10 cellular contexts compared by ENCODE assay signal in the genomic region with DNA sequence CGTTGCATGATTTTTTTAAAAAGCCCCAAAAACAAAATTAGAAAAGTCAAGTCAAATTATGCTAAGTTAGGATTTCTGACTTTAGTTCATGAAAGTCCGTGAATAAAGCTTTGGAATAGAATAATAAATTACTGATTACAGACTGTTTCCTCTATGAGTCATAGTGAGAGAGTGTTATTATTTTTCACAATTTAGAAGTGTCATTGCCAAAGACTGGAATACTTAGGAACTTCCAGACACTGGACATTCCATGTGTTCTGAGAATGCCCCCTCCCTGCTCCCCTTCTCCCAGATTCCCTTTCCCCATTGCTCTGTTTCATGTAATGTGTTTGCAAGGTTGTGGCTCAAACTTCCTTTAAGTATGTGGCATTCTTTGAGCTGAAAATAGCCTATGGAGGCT.
A peak's percentile ranks its signal among the peaks of the same experiment; 100 is the strongest.
DNase-seq lines count a peak whose midpoint lies in the region; ATAC-seq, FAIRE-seq and TF ChIP-seq lines count a peak whose summit lies in the region.
"Had no signal": no experiment of that assay in that cellular context is flagged by ENCODE, and none has a peak within 500 bp of the region (broad histone marks: within the 10 kb centered on the region; RNA-seq: fewer than 3 reads in every experiment).

No MANE protein-coding gene starts in this region.

- no peaks in the 10 kb centered on the region for H4K20me1 ChIP-seq in HCT116 (ENCODE audit: insufficient read depth)
- H4K20me1 ChIP-seq in GM12878 (ENCODE audit: control insufficient read depth, insufficient read depth), result no peaks in the 10 kb centered on the region

- ATAC-seq in HCT116 (no peak), GM12878 (peak; percentile 10; the same call in 2 of the 3 replicates)

- peak in 1 of 2 experiments; percentile 16; a peak in 1 of 4 replicates for TF ChIP-seq EP300 in GM12878 (IDR thresholded peaks at IDR 0.05; ENCODE audit: borderline replicate concordance in 1 of 2, control insufficient read depth in 1 of 2, low read depth in 2 of 2, low read length in 2 of 2)

- TF ChIP-seq POLR2A in HCT116 (IDR thresholded peaks at IDR 0.05; ENCODE audit: borderline replicate concordance, extremely low read depth, insufficient read depth, insufficient read length) (no peak), GM12878 (IDR thresholded peaks at IDR 0.05; ENCODE audit: low read depth, low read length) (no peak)

- H3K79me2 ChIP-seq in HCT116 (ENCODE audit: insufficient read depth, low read length) (no peaks in the 10 kb centered on the region), GM12878 (ENCODE audit: control insufficient read depth, insufficient read depth, low read length) (no peaks in the 10 kb centered on the region)

- 3% methylated on average over 2 of the region's 2 CpGs for WGBS in GM12878 (ENCODE audit: insufficient coverage, insufficient replicate concordance, low lambda C conversion rate, missing lambda C conversion rate)

- in situ Hi-C loops in GM12878 (cut with MboI), result no loop called here

- TF ChIP-seq CTCF in HCT116 (IDR thresholded peaks at IDR 0.05 in 2 of 3, conservative IDR thresholded peaks at IDR 0.05 in 1 of 3; ENCODE audit: borderline replicate concordance in 1 of 3, insufficient read depth in 1 of 3, low read depth in 2 of 3, low read length in 2 of 3), result no peak
- TF ChIP-seq CTCF in GM12878 (IDR thresholded peaks at IDR 0.05 in 2 of 3, conservative IDR thresholded peaks at IDR 0.05 in 1 of 3; ENCODE audit: control insufficient read depth in 2 of 3, extremely low read depth in 1 of 3, insufficient read depth in 1 of 3, low read depth in 3 of 3, low read length in 3 of 3), result no peak
- TF ChIP-seq CTCF in right atrium auricular region (IDR thresholded peaks at IDR 0.05), result no peak

- CTCF ChIA-PET in HCT116 (lab: Charles Lee) (interaction anchor here (0.9 kb wide), 1 partner anchor 9 kb away, joined by 4 read pairs; no protein-coding TSS in a partner anchor), GM12878 (lab: Yijun Ruan, JAX) (interaction anchor here (0.5 to 8.9 kb wide), 22 partner anchors 8 to 368 kb away, joined by 3 to 83 read pairs (median 4); a partner anchor contains a TSS)

- POLR2A ChIA-PET in HCT116 (lab: Charles Lee), result no interaction called here
- POLR2A ChIA-PET in GM12878 (lab: Charles Lee), result interaction anchor here (1.0 to 5.1 kb wide), 11 partner anchors 9 to 69 kb away, joined by 3 to 30 read pairs (median 4); no protein-coding TSS in a partner anchor

- H3K4me1 ChIP-seq in HCT116 (ENCODE audit: control insufficient read depth in 1 of 2, insufficient read depth in 2 of 2, low read length in 2 of 2), result peaks cover 0 to 6% of the 10 kb centered on the region in 2 experiments; a peak in 2 of 4 replicates
- no peaks in the 10 kb centered on the region for H3K4me1 ChIP-seq in GM12878 (ENCODE audit: control insufficient read depth, insufficient read depth, low read length)
- peaks cover 0 to 56% of the 10 kb centered on the region in 2 donors for H3K4me1 ChIP-seq in right atrium auricular region
- peaks cover 0 to 31% (median 17%) of the 10 kb centered on the region in 5 donors for H3K4me1 ChIP-seq in subcutaneous abdominal adipose tissue (ENCODE audit: control insufficient read depth in 5 of 5, insufficient read depth in 5 of 5, low read length in 5 of 5)

- FAIRE-seq in GM12878 (lab: Jason Lieb, UNC), result no peak

- no peak overlapping the region for H3K4me3 ChIP-seq in HCT116 (replicated peaks in 1 of 2; ENCODE audit: low read depth in 1 of 2, low read length in 2 of 2)
- H3K4me3 ChIP-seq in GM12878, result no peak overlapping the region
- H3K4me3 ChIP-seq in right atrium auricular region, result no peak overlapping the region
- H3K4me3 ChIP-seq in subcutaneous abdominal adipose tissue (ENCODE audit: low read depth in 1 of 5, low read length in 5 of 5), result peak overlapping the region in 1 of 5 donors; percentile 11

- no peaks in the 10 kb centered on the region for H3K9me2 ChIP-seq in HCT116 (ENCODE audit: insufficient read depth)

- no peaks in the 10 kb centered on the region for H3K36me3 ChIP-seq in HCT116 (ENCODE audit: control insufficient read depth in 1 of 2, insufficient read depth in 2 of 2, low read length in 2 of 2)
- no peaks in the 10 kb centered on the region for H3K36me3 ChIP-seq in GM12878 (ENCODE audit: control insufficient read depth in 2 of 2, insufficient read depth in 2 of 2, low read length in 1 of 2)
- H3K36me3 ChIP-seq in right atrium auricular region, result no peaks in the 10 kb centered on the region
- H3K36me3 ChIP-seq in subcutaneous abdominal adipose tissue (ENCODE audit: control insufficient read depth in 5 of 5, insufficient read depth in 5 of 5, low read length in 5 of 5), result no peaks in the 10 kb centered on the region
- H3K36me3 ChIP-seq: neutrophil had no signal

- SMC1A ChIA-PET in GM12878 (lab: Charles Lee; ENCODE audit: uncharacterized antibody, unreplicated experiment), result interaction anchor here (0.7 to 16.0 kb wide), 27 partner anchors 11 to 145 kb away, joined by 3 to 253 read pairs (median 4); no protein-coding TSS in a partner anchor

- H3K27me3 ChIP-seq in HCT116 (ENCODE audit: insufficient read depth, low read length) (no peaks in the 10 kb centered on the region), GM12878 (replicated peaks in 1 of 2; ENCODE audit: control insufficient read depth in 2 of 2, insufficient read depth in 2 of 2, low read length in 1 of 2) (no peaks in the 10 kb centered on the region), right atrium auricular region (no peaks in the 10 kb centered on the region), subcutaneous abdominal adipose tissue (ENCODE audit: control insufficient read depth in 5 of 5, insufficient read depth in 4 of 5, low read length in 5 of 5) (no peaks in the 10 kb centered on the region)

- TF ChIP-seq RAD21 in HCT116 (IDR thresholded peaks at IDR 0.05; ENCODE audit: low read depth) (no peak), GM12878 (IDR thresholded peaks at IDR 0.05; ENCODE audit: insufficient read depth, low read depth, low read length) (no peak)

- BruUV-seq in HCT116 (replicated peaks; lab: Mats Ljungman, UMichigan) (no TSS peak), GM12878 (replicated peaks; lab: Mats Ljungman, UMichigan) (no TSS peak)

- intact Hi-C loops in HCT116 (cut with micrococcal nuclease), result no loop called here
- intact Hi-C loops in GM12878 (cut with micrococcal nuclease; ENCODE audit: unreplicated experiment), result no loop called here

- H2AFZ ChIP-seq in HCT116 (ENCODE audit: low read depth, low read length, poor library complexity, severe bottlenecking) (no peak overlapping the region), GM12878 (ENCODE audit: control insufficient read depth, low read depth, low read length) (no peak overlapping the region)

- no peak overlapping the region for H3K27ac ChIP-seq in HCT116 (ENCODE audit: low read depth, low read length)
- no peak overlapping the region for H3K27ac ChIP-seq in GM12878 (ENCODE audit: control insufficient read depth, insufficient read depth)
- peak overlapping the region; percentile 76 to 85 for H3K27ac ChIP-seq in right atrium auricular region
- peak overlapping the region; percentile 72 for H3K27ac ChIP-seq in subcutaneous abdominal adipose tissue (ENCODE audit: low read depth, low read length)
- H3K27ac ChIP-seq: neutrophil had no signal

- H3K9ac ChIP-seq in HCT116 (ENCODE audit: low read length) (no peak overlapping the region), GM12878 (ENCODE audit: control insufficient read depth, insufficient read depth, low read length) (no peak overlapping the region), subcutaneous abdominal adipose tissue (ENCODE audit: low read length in 5 of 5) (peak overlapping the region in 2 of 5 donors; percentile 23 to 27)

- RAD21 ChIA-PET in HCT116 (lab: Charles Lee; ENCODE audit: low non-redundant PET in 1 of 2, low total read pairs in 2 of 2, uncharacterized antibody in 2 of 2, unreplicated experiment in 2 of 2), result no interaction called here
- RAD21 ChIA-PET in GM12878 (lab: Charles Lee; ENCODE audit: unreplicated experiment), result interaction anchor here (1.0 to 4.8 kb wide), 19 partner anchors 9 to 313 kb away, joined by 3 to 34 read pairs (median 5); a partner anchor contains a TSS

- DNase-seq in HCT116 (ENCODE audit: low read depth, low spot score) (no peak), GM12878 (ENCODE audit: low read depth, low spot score) (no peak), right atrium auricular region (ENCODE audit: low spot score) (no peak), NCI-H510A (lab: John Stamatoyannopoulos, UW) (no peak), NCI-H748 (lab: John Stamatoyannopoulos, UW; ENCODE audit: unreplicated experiment) (no peak)
- no peak for DNase-seq in activated naive CD4-positive, alpha-beta T cell treated with Interleukin-2 at 50 U/mL for 16 hours
- DNase-seq: activated naive CD8-positive, alpha-beta T cell treated with anti-CD3 and anti-CD28 coated beads for 36 hours; OCI-M1 had no signal

- H3K9me3 ChIP-seq in HCT116 (ENCODE audit: control insufficient read depth in 1 of 2, insufficient read depth in 1 of 2, low read depth in 1 of 2, low read length in 2 of 2) (no peaks in the 10 kb centered on the region), GM12878 (replicated peaks; ENCODE audit: control insufficient read depth, insufficient read depth, low read length) (no peaks in the 10 kb centered on the region), right atrium auricular region (no peaks in the 10 kb centered on the region), subcutaneous abdominal adipose tissue (ENCODE audit: control insufficient read depth in 5 of 5, low read length in 5 of 5) (no peaks in the 10 kb centered on the region)
- H3K9me3 ChIP-seq: neutrophil had no signal

- H3K4me2 ChIP-seq in HCT116 (ENCODE audit: low read length), result peak overlapping the region; percentile 40; the same call in 1 of the 2 replicates
- no peak overlapping the region for H3K4me2 ChIP-seq in GM12878 (ENCODE audit: control insufficient read depth, insufficient read depth)

TF ChIP-seq in HCT116, 20 proteins besides CTCF, POLR2A, EP300 and RAD21:
- TF ChIP-seq, protein P1, sequence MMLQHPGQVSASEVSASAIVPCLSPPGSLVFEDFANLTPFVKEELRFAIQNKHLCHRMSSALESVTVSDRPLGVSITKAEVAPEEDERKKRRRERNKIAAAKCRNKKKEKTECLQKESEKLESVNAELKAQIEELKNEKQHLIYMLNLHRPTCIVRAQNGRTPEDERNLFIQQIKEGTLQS (IDR thresholded peaks at IDR 0.05), result no peak
- 0 out of 2 replicates have a peak, but pooled peaks have one; percentile 16 for TF ChIP-seq JUND (IDR thresholded peaks at IDR 0.05)

TF ChIP-seq in GM12878, 131 proteins besides CTCF, POLR2A, EP300 and RAD21 (continues in another document):
- no peak for TF ChIP-seq ZNF24 (IDR thresholded peaks at IDR 0.05)

Comparison
In these comparisons a context has a peak if more than half of its experiments do, and no peak if none do; other contexts are left out.
1. H3K27ac ChIP-seq: peak in right atrium auricular region (2 of 2) and subcutaneous abdominal adipose tissue (single experiment); none in HCT116 (single experiment) and GM12878 (single experiment).